Comparison of ENCODE assay signal across 17 cellular contexts in the genomic region with DNA sequence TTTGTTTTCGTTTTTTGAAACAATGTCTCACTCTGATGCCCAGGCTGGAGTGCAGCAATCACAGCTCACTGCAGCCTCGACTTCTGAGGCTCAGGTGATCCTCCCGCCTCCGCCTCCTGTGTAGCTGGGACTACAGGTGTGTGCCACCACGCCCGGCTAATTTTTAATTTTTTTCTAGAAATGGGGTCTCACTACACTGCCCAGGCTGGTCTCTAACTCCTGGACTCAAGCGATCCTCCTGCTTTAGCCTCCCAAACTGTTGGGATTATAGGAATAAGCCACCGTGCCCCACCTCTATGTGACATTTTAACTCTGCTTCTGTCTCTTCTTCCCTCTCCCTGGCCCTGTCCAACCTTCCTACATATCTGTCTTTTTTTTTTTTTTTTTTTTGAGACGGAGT. TPM values are rescaled to one million over a fixed set of nuclear protein-coding genes. Genes with fewer than 3 reads are reported as not detected.
DNase-seq lines count a peak whose midpoint lies in the region; ATAC-seq and TF ChIP-seq lines count a peak whose summit lies in the region.
"Had no signal": no experiment of that assay in that cellular context is flagged by ENCODE, and none has a peak within 500 bp of the region (broad histone marks: within the 10 kb centered on the region; RNA-seq: fewer than 3 reads in every experiment).

No MANE protein-coding gene starts in this region.

- H3K27ac Mint-ChIP-seq in WTC11: no peak overlapping the region
- H3K27ac Mint-ChIP-seq: B cell; CD4-positive, alpha-beta T cell; CD8-positive, alpha-beta T cell had no signal

- no peaks in the 10 kb centered on the region for H3K36me3 ChIP-seq in HEK293 (ENCODE audit: control insufficient read depth in 2 of 2, insufficient read depth in 1 of 2, low read length in 2 of 2)
- no peaks in the 10 kb centered on the region for H3K36me3 ChIP-seq in testis (ENCODE audit: low read depth, missing control alignments)
- no peaks in the 10 kb centered on the region for H3K36me3 ChIP-seq in smooth muscle cell (ENCODE audit: low read depth)

- no peak overlapping the region for H3K4me2 ChIP-seq in smooth muscle cell
- H3K4me2 ChIP-seq: A549; BLaER1 treated with 17β-estradiol and CSF1 and Interleukin-3, amounts not matched to agents 10 nM and 100 nM had no signal

- H3K4me3 ChIP-seq in HEK293 (ENCODE audit: low read depth, low read length) (no peak overlapping the region), testis (no peak overlapping the region), smooth muscle cell (no peak overlapping the region)
- H3K4me3 ChIP-seq: A549; BLaER1 treated with 17β-estradiol and CSF1 and Interleukin-3, amounts not matched to agents 10 nM and 100 nM had no signal

- H3K4me1 ChIP-seq in HEK293 (ENCODE audit: control insufficient read depth, insufficient read depth, low read length) (peaks cover 6% of the 10 kb centered on the region; the same call in 1 of the 2 replicates), testis (peaks cover 3% of the 10 kb centered on the region), smooth muscle cell (ENCODE audit: low read depth) (peaks cover 4% of the 10 kb centered on the region)

- no peaks in the 10 kb centered on the region for H3K79me2 ChIP-seq in smooth muscle cell (ENCODE audit: low read depth)

- no peaks in the 10 kb centered on the region for H3K9me3 Mint-ChIP-seq in WTC11
- H3K9me3 Mint-ChIP-seq: CD4-positive, alpha-beta T cell; CD8-positive, alpha-beta T cell had no signal

- peaks cover 7% of the 10 kb centered on the region for H3K36me3 Mint-ChIP-seq in WTC11

- H3K27me3 Mint-ChIP-seq in WTC11 (ENCODE audit: low read depth): peaks cover 6% of the 10 kb centered on the region
- H3K27me3 Mint-ChIP-seq: CD4-positive, alpha-beta T cell had no signal

- H4K20me1 ChIP-seq in smooth muscle cell (ENCODE audit: low read depth): no peaks in the 10 kb centered on the region

- no peak for TF ChIP-seq POLR2A in testis (IDR thresholded peaks at IDR 0.05)

- H3K27me3 ChIP-seq in testis (no peaks in the 10 kb centered on the region), smooth muscle cell (ENCODE audit: low read depth) (peaks cover 25% of the 10 kb centered on the region)
- H3K27me3 ChIP-seq: BLaER1 treated with 17β-estradiol and CSF1 and Interleukin-3, amounts not matched to agents 10 nM and 100 nM had no signal

- DNase-seq in WTC11 (ENCODE audit: low spot score): no peak
- DNase-seq in testis: peak; percentile 41
- DNase-seq in smooth muscle cell (lab: John Stamatoyannopoulos, UW; ENCODE audit: unreplicated experiment): no peak
- DNase-seq: AML-193; Caco-2; Calu3; CD4-positive, alpha-beta T cell; CD8-positive, alpha-beta T cell; DMS79 treated with DMSO at 0.1 percent for 48 hours; GF-D8 had no signal

- intact Hi-C loops in testis (cut with DNase I; ENCODE audit: low total_unique reads): no loop called here

- 77 to 84% methylated on average over 9 of the region's 9 CpGs for WGBS in testis, 2 donors
- 85% methylated on average over 9 of the region's 9 CpGs for WGBS in smooth muscle cell (ENCODE audit: low lambda C conversion rate)

- H3K27ac ChIP-seq in HEK293 (ENCODE audit: extremely low read depth, low read depth, low read length): no peak overlapping the region
- H3K27ac ChIP-seq in testis: no peak overlapping the region
- H3K27ac ChIP-seq in smooth muscle cell (ENCODE audit: low read depth): no peak overlapping the region
- H3K27ac ChIP-seq: 22Rv1; A549; BLaER1 treated with 17β-estradiol and CSF1 and Interleukin-3, amounts not matched to agents 10 nM and 100 nM; C4-2B had no signal

- CTCF ChIA-PET in HEK293 (lab: Yijun Ruan, JAX) (interaction anchor here (1.4 kb wide), 1 partner anchor 9 kb away, joined by 4 read pairs; no protein-coding TSS in a partner anchor), WTC11 (lab: Charles Lee) (interaction anchor here (1.3 kb wide), 1 partner anchor 46 kb away, joined by 6 read pairs; no protein-coding TSS in a partner anchor)

- POLR2A ChIA-PET in HEK293 (lab: Yijun Ruan, JAX) (no interaction called here), WTC11 (lab: Charles Lee) (no interaction called here)

- no peak overlapping the region for H2AFZ ChIP-seq in smooth muscle cell (ENCODE audit: low read depth)

- no peak for ATAC-seq in WTC11
- no peak for ATAC-seq in HG03571 (IDR thresholded peaks at IDR 0.05; ENCODE audit: unreplicated experiment)
- ATAC-seq: CD8-positive, alpha-beta T cell had no signal

- H3K9ac ChIP-seq in smooth muscle cell (ENCODE audit: low read depth): no peak overlapping the region

- no peak overlapping the region for H3K4me3 Mint-ChIP-seq in WTC11
- H3K4me3 Mint-ChIP-seq: B cell; CD4-positive, alpha-beta T cell; CD8-positive, alpha-beta T cell had no signal

- no peaks in the 10 kb centered on the region for H3F3A ChIP-seq in smooth muscle cell (ENCODE audit: low read depth)

- peaks cover 9% of the 10 kb centered on the region for H3K4me1 Mint-ChIP-seq in WTC11

- H3K9me3 ChIP-seq in HEK293 (ENCODE audit: control insufficient read depth, insufficient read depth, low read depth, low read length): no peaks in the 10 kb centered on the region
- H3K9me3 ChIP-seq in testis: no peaks in the 10 kb centered on the region
- no peaks in the 10 kb centered on the region for H3K9me3 ChIP-seq in smooth muscle cell (replicated peaks; ENCODE audit: low read depth)
- H3K9me3 ChIP-seq: A549; BLaER1 treated with 17β-estradiol and CSF1 and Interleukin-3, amounts not matched to agents 10 nM and 100 nM; Caco-2 had no signal

- TF ChIP-seq CTCF in HEK293 (tag by site-specific recombination; IDR thresholded peaks at IDR 0.05): no peak
- no peak for TF ChIP-seq CTCF in WTC11 (IDR thresholded peaks at IDR 0.05)
- TF ChIP-seq CTCF in testis (IDR thresholded peaks at IDR 0.05): no peak
- no peak for TF ChIP-seq CTCF in smooth muscle cell (IDR thresholded peaks at IDR 0.05; ENCODE audit: borderline replicate concordance, insufficient read depth, poor library complexity, severe bottlenecking)

TF ChIP-seq in HEK293, 187 proteins besides CTCF, POLR2A, EP300 and RAD21:
- TF ChIP-seq ZNF433 (tag by site-specific recombination; IDR thresholded peaks at IDR 0.05; ENCODE audit: low read depth) (no peak), ZNF121 (tag by site-specific recombination; IDR thresholded peaks at IDR 0.05) (peak; percentile 92), IKZF3 (tag by site-specific recombination; IDR thresholded peaks at IDR 0.05) (no peak)
- TF ChIP-seq, protein P1, sequence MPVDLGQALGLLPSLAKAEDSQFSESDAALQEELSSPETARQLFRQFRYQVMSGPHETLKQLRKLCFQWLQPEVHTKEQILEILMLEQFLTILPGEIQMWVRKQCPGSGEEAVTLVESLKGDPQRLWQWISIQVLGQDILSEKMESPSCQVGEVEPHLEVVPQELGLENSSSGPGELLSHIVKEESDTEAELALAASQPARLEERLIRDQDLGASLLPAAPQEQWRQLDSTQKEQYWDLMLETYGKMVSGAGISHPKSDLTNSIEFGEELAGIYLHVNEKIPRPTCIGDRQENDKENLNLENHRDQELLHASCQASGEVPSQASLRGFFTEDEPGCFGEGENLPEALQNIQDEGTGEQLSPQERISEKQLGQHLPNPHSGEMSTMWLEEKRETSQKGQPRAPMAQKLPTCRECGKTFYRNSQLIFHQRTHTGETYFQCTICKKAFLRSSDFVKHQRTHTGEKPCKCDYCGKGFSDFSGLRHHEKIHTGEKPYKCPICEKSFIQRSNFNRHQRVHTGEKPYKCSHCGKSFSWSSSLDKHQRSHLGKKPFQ (tag by site-specific recombination; IDR thresholded peaks at IDR 0.05): no peak

TF ChIP-seq in WTC11, 78 proteins besides CTCF, POLR2A, EP300 and RAD21:
- TF ChIP-seq ZNF671 (CRISPR knock-in tag; IDR thresholded peaks at IDR 0.05) (no peak), ZNF121 (CRISPR knock-in tag; IDR thresholded peaks at IDR 0.05) (peak; percentile 17; the same call in 1 of the 2 replicates)
TF ChIP-seq in WTC11: peak in this region for 1.

RNA-seq across cellular contexts. Expression of a gene that starts 5.1 kb away (rescaled TPM):
- total RNA-seq in WTC11 (2021): 28.2 to 34.2 TPM (median 30.9 TPM) in 3 replicates
- 10 to 100 TPM; 30.3 to 60.8 TPM for total RNA-seq in testis
- polyA plus RNA-seq in testis (ENCODE audit: insufficient read depth, low read depth, low replicate concordance): 87.3 TPM
- not detected in 2 replicates for total RNA-seq in smooth muscle cell
- not detected in 2 replicates for polyA plus RNA-seq in smooth muscle cell

RNA-seq across cellular contexts. Expression of a gene that starts 29.8 kb away (rescaled TPM):
- total RNA-seq in WTC11 (2021) (159 to 184 TPM (median 159 TPM) in 3 replicates), testis (100 to 1,000 TPM; 143 to 196 TPM), smooth muscle cell (254 and 304 TPM in 2 replicates)
- polyA plus RNA-seq in testis (ENCODE audit: insufficient read depth, low read depth, low replicate concordance) (182 TPM), smooth muscle cell (532 and 581 TPM in 2 replicates)

Comparison
In these comparisons a context has a peak if more than half of its experiments do, and no peak if none do; other contexts are left out.
1. RNA of a gene that starts 5.1 kb away (total RNA-seq): 30.3 to 60.8 TPM in testis and 28.2 to 34.2 TPM in WTC11; not detected in smooth muscle cell; every median in the first group is over 10 times any median in the second.